ENCODE assay signal across 1 cellular context in genomic region chr19:1592755-1593628, GRCh38.
TF ChIP-seq lines count a peak whose summit lies in the region.

MBD3 (minus strand) TSS chr19:1592865; CDS start chr19:1592631, 234 bp downstream.

TF ChIP-seq in K562, 482 proteins besides CTCF, POLR2A, EP300 and RAD21 (continued from another document and continues in another):
- TF ChIP-seq, protein P1, sequence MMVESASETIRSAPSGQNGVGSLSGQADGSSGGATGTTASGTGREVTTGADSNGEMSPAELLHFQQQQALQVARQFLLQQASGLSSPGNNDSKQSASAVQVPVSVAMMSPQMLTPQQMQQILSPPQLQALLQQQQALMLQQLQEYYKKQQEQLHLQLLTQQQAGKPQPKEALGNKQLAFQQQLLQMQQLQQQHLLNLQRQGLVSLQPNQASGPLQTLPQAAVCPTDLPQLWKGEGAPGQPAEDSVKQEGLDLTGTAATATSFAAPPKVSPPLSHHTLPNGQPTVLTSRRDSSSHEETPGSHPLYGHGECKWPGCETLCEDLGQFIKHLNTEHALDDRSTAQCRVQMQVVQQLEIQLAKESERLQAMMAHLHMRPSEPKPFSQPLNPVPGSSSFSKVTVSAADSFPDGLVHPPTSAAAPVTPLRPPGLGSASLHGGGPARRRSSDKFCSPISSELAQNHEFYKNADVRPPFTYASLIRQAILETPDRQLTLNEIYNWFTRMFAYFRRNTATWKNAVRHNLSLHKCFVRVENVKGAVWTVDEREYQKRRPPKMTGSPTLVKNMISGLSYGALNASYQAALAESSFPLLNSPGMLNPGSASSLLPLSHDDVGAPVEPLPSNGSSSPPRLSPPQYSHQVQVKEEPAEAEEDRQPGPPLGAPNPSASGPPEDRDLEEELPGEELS (CRISPR knock-in tag; IDR thresholded peaks at IDR 0.05; ENCODE audit: borderline replicate concordance): no peak
- TF ChIP-seq, protein P2, sequence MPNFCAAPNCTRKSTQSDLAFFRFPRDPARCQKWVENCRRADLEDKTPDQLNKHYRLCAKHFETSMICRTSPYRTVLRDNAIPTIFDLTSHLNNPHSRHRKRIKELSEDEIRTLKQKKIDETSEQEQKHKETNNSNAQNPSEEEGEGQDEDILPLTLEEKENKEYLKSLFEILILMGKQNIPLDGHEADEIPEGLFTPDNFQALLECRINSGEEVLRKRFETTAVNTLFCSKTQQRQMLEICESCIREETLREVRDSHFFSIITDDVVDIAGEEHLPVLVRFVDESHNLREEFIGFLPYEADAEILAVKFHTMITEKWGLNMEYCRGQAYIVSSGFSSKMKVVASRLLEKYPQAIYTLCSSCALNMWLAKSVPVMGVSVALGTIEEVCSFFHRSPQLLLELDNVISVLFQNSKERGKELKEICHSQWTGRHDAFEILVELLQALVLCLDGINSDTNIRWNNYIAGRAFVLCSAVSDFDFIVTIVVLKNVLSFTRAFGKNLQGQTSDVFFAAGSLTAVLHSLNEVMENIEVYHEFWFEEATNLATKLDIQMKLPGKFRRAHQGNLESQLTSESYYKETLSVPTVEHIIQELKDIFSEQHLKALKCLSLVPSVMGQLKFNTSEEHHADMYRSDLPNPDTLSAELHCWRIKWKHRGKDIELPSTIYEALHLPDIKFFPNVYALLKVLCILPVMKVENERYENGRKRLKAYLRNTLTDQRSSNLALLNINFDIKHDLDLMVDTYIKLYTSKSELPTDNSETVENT (CRISPR knock-in tag; IDR thresholded peaks at IDR 0.05): peak; percentile 77
- peak; percentile 76 for TF ChIP-seq RBM25 (IDR thresholded peaks at IDR 0.05; ENCODE audit: low read depth, low read length, severe bottlenecking)
- peak; percentile 40 for TF ChIP-seq L3MBTL2 (IDR thresholded peaks at IDR 0.05)
- TF ChIP-seq, protein P3, sequence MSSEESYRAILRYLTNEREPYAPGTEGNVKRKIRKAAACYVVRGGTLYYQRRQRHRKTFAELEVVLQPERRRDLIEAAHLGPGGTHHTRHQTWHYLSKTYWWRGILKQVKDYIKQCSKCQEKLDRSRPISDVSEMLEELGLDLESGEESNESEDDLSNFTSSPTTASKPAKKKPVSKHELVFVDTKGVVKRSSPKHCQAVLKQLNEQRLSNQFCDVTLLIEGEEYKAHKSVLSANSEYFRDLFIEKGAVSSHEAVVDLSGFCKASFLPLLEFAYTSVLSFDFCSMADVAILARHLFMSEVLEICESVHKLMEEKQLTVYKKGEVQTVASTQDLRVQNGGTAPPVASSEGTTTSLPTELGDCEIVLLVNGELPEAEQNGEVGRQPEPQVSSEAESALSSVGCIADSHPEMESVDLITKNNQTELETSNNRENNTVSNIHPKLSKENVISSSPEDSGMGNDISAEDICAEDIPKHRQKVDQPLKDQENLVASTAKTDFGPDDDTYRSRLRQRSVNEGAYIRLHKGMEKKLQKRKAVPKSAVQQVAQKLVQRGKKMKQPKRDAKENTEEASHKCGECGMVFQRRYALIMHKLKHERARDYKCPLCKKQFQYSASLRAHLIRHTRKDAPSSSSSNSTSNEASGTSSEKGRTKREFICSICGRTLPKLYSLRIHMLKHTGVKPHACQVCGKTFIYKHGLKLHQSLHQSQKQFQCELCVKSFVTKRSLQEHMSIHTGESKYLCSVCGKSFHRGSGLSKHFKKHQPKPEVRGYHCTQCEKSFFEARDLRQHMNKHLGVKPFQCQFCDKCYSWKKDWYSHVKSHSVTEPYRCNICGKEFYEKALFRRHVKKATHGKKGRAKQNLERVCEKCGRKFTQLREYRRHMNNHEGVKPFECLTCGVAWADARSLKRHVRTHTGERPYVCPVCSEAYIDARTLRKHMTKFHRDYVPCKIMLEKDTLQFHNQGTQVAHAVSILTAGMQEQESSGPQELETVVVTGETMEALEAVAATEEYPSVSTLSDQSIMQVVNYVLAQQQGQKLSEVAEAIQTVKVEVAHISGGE (CRISPR knock-in tag; IDR thresholded peaks at IDR 0.05): no peak
- TF ChIP-seq ILK (tag; IDR thresholded peaks at IDR 0.05; ENCODE audit: borderline replicate concordance, low read depth): no peak
- TF ChIP-seq DACH1 (IDR thresholded peaks at IDR 0.05; ENCODE audit: partially characterized antibody): no peak
- TF ChIP-seq GMEB1 (CRISPR knock-in tag; IDR thresholded peaks at IDR 0.05): no peak
- TF ChIP-seq, protein P4, sequence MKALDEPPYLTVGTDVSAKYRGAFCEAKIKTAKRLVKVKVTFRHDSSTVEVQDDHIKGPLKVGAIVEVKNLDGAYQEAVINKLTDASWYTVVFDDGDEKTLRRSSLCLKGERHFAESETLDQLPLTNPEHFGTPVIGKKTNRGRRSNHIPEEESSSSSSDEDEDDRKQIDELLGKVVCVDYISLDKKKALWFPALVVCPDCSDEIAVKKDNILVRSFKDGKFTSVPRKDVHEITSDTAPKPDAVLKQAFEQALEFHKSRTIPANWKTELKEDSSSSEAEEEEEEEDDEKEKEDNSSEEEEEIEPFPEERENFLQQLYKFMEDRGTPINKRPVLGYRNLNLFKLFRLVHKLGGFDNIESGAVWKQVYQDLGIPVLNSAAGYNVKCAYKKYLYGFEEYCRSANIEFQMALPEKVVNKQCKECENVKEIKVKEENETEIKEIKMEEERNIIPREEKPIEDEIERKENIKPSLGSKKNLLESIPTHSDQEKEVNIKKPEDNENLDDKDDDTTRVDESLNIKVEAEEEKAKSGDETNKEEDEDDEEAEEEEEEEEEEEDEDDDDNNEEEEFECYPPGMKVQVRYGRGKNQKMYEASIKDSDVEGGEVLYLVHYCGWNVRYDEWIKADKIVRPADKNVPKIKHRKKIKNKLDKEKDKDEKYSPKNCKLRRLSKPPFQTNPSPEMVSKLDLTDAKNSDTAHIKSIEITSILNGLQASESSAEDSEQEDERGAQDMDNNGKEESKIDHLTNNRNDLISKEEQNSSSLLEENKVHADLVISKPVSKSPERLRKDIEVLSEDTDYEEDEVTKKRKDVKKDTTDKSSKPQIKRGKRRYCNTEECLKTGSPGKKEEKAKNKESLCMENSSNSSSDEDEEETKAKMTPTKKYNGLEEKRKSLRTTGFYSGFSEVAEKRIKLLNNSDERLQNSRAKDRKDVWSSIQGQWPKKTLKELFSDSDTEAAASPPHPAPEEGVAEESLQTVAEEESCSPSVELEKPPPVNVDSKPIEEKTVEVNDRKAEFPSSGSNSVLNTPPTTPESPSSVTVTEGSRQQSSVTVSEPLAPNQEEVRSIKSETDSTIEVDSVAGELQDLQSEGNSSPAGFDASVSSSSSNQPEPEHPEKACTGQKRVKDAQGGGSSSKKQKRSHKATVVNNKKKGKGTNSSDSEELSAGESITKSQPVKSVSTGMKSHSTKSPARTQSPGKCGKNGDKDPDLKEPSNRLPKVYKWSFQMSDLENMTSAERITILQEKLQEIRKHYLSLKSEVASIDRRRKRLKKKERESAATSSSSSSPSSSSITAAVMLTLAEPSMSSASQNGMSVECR (CRISPR knock-in tag; IDR thresholded peaks at IDR 0.05): 0 out of 2 replicates have a peak, but pooled peaks have one; percentile 18
- TF ChIP-seq, protein P5, sequence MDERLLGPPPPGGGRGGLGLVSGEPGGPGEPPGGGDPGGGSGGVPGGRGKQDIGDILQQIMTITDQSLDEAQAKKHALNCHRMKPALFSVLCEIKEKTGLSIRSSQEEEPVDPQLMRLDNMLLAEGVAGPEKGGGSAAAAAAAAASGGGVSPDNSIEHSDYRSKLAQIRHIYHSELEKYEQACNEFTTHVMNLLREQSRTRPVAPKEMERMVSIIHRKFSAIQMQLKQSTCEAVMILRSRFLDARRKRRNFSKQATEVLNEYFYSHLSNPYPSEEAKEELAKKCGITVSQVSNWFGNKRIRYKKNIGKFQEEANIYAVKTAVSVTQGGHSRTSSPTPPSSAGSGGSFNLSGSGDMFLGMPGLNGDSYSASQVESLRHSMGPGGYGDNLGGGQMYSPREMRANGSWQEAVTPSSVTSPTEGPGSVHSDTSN (CRISPR knock-in tag; IDR thresholded peaks at IDR 0.05; ENCODE audit: low read depth): peak; percentile 34; the same call in 1 of the 2 replicates
- TF ChIP-seq, protein P5 (tag; conservative IDR thresholded peaks at IDR 0.05; ENCODE audit: low read depth): no peak
- peak; percentile 60 for TF ChIP-seq KDM5B (IDR thresholded peaks at IDR 0.05; ENCODE audit: insufficient replicate concordance, low read depth, low read length)
- no peak for TF ChIP-seq TFAM (CRISPR knock-in tag; conservative IDR thresholded peaks at IDR 0.05)
- no peak for TF ChIP-seq SPI1 (IDR thresholded peaks at IDR 0.05; ENCODE audit: borderline replicate concordance, low read depth, low read length)
- no peak for TF ChIP-seq RFX5 (IDR thresholded peaks at IDR 0.05; ENCODE audit: low read depth, low read length)
- TF ChIP-seq RBBP5 (IDR thresholded peaks at IDR 0.05; ENCODE audit: borderline replicate concordance, insufficient read depth, low read length, poor library complexity, severe bottlenecking): peak; percentile 7
- TF ChIP-seq ZNF277 (CRISPR knock-in tag; IDR thresholded peaks at IDR 0.05; ENCODE audit: borderline replicate concordance): no peak
- no peak for TF ChIP-seq DDX20 (tag; IDR thresholded peaks at IDR 0.05; ENCODE audit: low read depth)
- TF ChIP-seq RNF2 (IDR thresholded peaks at IDR 0.05): no peak
- TF ChIP-seq SUPT5H (IDR thresholded peaks at IDR 0.05): peak; percentile 68
- TF ChIP-seq TCF3 (CRISPR knock-in tag; IDR thresholded peaks at IDR 0.05): no peak
- TF ChIP-seq, protein P6, sequence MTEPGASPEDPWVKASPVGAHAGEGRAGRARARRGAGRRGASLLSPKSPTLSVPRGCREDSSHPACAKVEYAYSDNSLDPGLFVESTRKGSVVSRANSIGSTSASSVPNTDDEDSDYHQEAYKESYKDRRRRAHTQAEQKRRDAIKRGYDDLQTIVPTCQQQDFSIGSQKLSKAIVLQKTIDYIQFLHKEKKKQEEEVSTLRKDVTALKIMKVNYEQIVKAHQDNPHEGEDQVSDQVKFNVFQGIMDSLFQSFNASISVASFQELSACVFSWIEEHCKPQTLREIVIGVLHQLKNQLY (CRISPR knock-in tag; conservative IDR thresholded peaks at IDR 0.05): no peak
- TF ChIP-seq DPF2 (IDR thresholded peaks at IDR 0.05): no peak
- TF ChIP-seq NR2C2 (CRISPR knock-in tag; IDR thresholded peaks at IDR 0.05): no peak
- TF ChIP-seq NR2C2 (tag; IDR thresholded peaks at IDR 0.05): no peak; the same call in 1 of the 2 replicates
- no peak for TF ChIP-seq MAFG (tag; conservative IDR thresholded peaks at IDR 0.05)
- peak; percentile 67; the same call in 1 of the 2 replicates for TF ChIP-seq PHF8 (IDR thresholded peaks at IDR 0.05; ENCODE audit: borderline replicate concordance, low read length)
- peak; percentile 32; the same call in 1 of the 2 replicates for TF ChIP-seq FOSL1 (tag; conservative IDR thresholded peaks at IDR 0.05)
- no peak for TF ChIP-seq ZBTB49 (CRISPR knock-in tag; IDR thresholded peaks at IDR 0.05; ENCODE audit: borderline replicate concordance)
- 0 out of 2 replicates have a peak, but pooled peaks have one; percentile 8 for TF ChIP-seq ARID1B (IDR thresholded peaks at IDR 0.05)
- TF ChIP-seq NRF1 (conservative IDR thresholded peaks at IDR 0.05 in 1 of 2, IDR thresholded peaks at IDR 0.05 in 1 of 2): peak; percentile 92
- no peak for TF ChIP-seq RBM22 (IDR thresholded peaks at IDR 0.05; ENCODE audit: low read depth, low read length, poor library complexity, severe bottlenecking)
- TF ChIP-seq ZNF324 (CRISPR knock-in tag; IDR thresholded peaks at IDR 0.05): no peak
- TF ChIP-seq ZNF780A (CRISPR knock-in tag; IDR thresholded peaks at IDR 0.05): no peak
- TF ChIP-seq HNRNPL (IDR thresholded peaks at IDR 0.05; ENCODE audit: low read depth, low read length): peak; percentile 72; the same call in 1 of the 2 replicates
- TF ChIP-seq RBM17 (IDR thresholded peaks at IDR 0.05; ENCODE audit: borderline replicate concordance, low read depth, low read length): no peak
- peak; percentile 43; the same call in 1 of the 2 replicates for TF ChIP-seq MTA3 (IDR thresholded peaks at IDR 0.05; ENCODE audit: borderline replicate concordance)
- TF ChIP-seq CBX1 (IDR thresholded peaks at IDR 0.05; ENCODE audit: low read depth): no peak
